ENCODE assay signal across 8 cellular contexts in the genomic region with DNA sequence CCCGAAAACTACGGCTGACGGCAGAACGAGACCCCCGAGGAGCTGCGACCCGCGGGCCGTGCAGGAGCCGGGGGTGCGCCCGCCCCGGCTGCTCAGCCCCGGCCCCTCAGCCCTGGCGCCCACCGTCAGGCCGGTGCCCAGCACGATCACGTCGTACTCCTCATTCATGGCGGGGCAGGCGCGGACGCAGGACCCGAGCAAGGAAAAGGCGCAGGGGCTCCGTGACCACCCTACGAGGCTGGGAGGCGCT. TPM values are rescaled to one million over a fixed set of nuclear protein-coding genes. Genes with fewer than 3 reads are reported as not detected.
DNase-seq lines count a peak whose midpoint lies in the region; ATAC-seq and TF ChIP-seq lines count a peak whose summit lies in the region.

No MANE protein-coding gene starts in this region.

- peak overlapping the region; percentile 28 to 99; a peak in 3 of 4 replicates for H4K8ac ChIP-seq in IMR-90 (ENCODE audit: low read depth in 2 of 2, low read length in 2 of 2)

- H3K4me2 ChIP-seq in BLaER1 treated with 17β-estradiol and CSF1 and Interleukin-3, amounts not matched to agents 10 nM and 100 nM: peak overlapping the region; percentile 75 to 98 (median 93); a peak in 21 of 22 replicates
- no peak overlapping the region for H3K4me2 ChIP-seq in IMR-90 (ENCODE audit: low read depth, low read length)

- peak overlapping the region; percentile 92 for H3K18ac ChIP-seq in IMR-90 (ENCODE audit: low read depth, low read length)

- POLR2A ChIA-PET in IMR-90 (lab: Charles Lee; ENCODE audit: unreplicated experiment): interaction anchor here (0.6 to 1.4 kb wide), 2 partner anchors 77 to 320 kb away, joined by 3 to 12 read pairs; a partner anchor contains a TSS

- dilution Hi-C loops in IMR-90 (cut with HindIII; ENCODE audit: low sequenced_read_pairs, unreplicated experiment): no loop called here

- H2AK9ac ChIP-seq in IMR-90 (replicated peaks; ENCODE audit: low read depth, low read length, poor library complexity): peak overlapping the region; percentile 99

- H4K5ac ChIP-seq in IMR-90 (ENCODE audit: low read depth, low read length): peak overlapping the region; percentile 77; the same call in 1 of the 2 replicates

- intact Hi-C loops in IMR-90 (cut with micrococcal nuclease): loop anchor here (1.0 to 5.0 kb wide), 3 partner anchors 60 to 126 kb away; a partner anchor contains a TSS

- no peak for TF ChIP-seq CTCF in IMR-90 (conservative IDR thresholded peaks at IDR 0.05; ENCODE audit: low read depth, low read length)

- CTCF ChIA-PET in IMR-90 (lab: Yijun Ruan, JAX): interaction anchor here (0.6 kb wide), 1 partner anchor 20 kb away, joined by 3 read pairs; no protein-coding TSS in a partner anchor

- peaks cover 7% of the 10 kb centered on the region; the same call in 1 of the 2 replicates for H3K9me1 ChIP-seq in IMR-90 (ENCODE audit: insufficient read depth, low read length)

- peak overlapping the region; percentile 84 to 97 (median 93) for H3K4me3 ChIP-seq in BLaER1 treated with 17β-estradiol and CSF1 and Interleukin-3, amounts not matched to agents 10 nM and 100 nM
- peak overlapping the region; percentile 81 for H3K4me3 ChIP-seq in IMR-90 (ENCODE audit: insufficient read depth, low read depth, low read length)
- H3K4me3 ChIP-seq in muscle layer of duodenum (ENCODE audit: low read depth in 1 of 2, low read length in 2 of 2): peak overlapping the region; percentile 93 to 95

- H3K23ac ChIP-seq in IMR-90 (ENCODE audit: low read depth, low read length): peak overlapping the region; percentile 98

- peaks cover 45 to 50% (median 47%) of the 10 kb centered on the region in 11 experiments for H4K20me1 ChIP-seq in BLaER1 treated with 17β-estradiol and CSF1 and Interleukin-3, amounts not matched to agents 10 nM and 100 nM
- H4K20me1 ChIP-seq in IMR-90 (ENCODE audit: insufficient read depth, low read length): peaks cover 45% of the 10 kb centered on the region

- H3K27me3 ChIP-seq in BLaER1 treated with 17β-estradiol and CSF1 and Interleukin-3, amounts not matched to agents 10 nM and 100 nM: no peaks in the 10 kb centered on the region
- no peaks in the 10 kb centered on the region for H3K27me3 ChIP-seq in IMR-90 (ENCODE audit: control insufficient read depth, insufficient read depth, low read length)
- no peaks in the 10 kb centered on the region for H3K27me3 ChIP-seq in muscle layer of duodenum (ENCODE audit: low read depth, low read length)

- H3K36me3 ChIP-seq in BLaER1 treated with 17β-estradiol and CSF1 and Interleukin-3, amounts not matched to agents 10 nM and 100 nM: peaks cover 4 to 20% (median 11%) of the 10 kb centered on the region in 11 experiments; a peak in 18 of 22 replicates
- H3K36me3 ChIP-seq in IMR-90 (ENCODE audit: control insufficient read depth, insufficient read depth, low read length) (peaks cover 1% of the 10 kb centered on the region; the same call in 1 of the 2 replicates), muscle layer of duodenum (ENCODE audit: control insufficient read depth in 1 of 2, insufficient read depth in 2 of 2, low read length in 2 of 2) (no peaks in the 10 kb centered on the region)

- H3K4me1 ChIP-seq in BLaER1 treated with 17β-estradiol and CSF1 and Interleukin-3, amounts not matched to agents 10 nM and 100 nM: peaks cover 63 to 77% (median 67%) of the 10 kb centered on the region in 10 experiments
- H3K4me1 ChIP-seq in IMR-90 (ENCODE audit: control insufficient read depth, insufficient read depth, low read length) (peaks cover 6% of the 10 kb centered on the region), muscle layer of duodenum (ENCODE audit: control insufficient read depth in 1 of 2, insufficient read depth in 2 of 2, low read length in 2 of 2) (peaks cover 14 to 27% of the 10 kb centered on the region in 2 donors)

- H3K79me1 ChIP-seq in IMR-90 (ENCODE audit: low read depth in 1 of 2, low read length in 2 of 2): peaks cover 13 to 26% of the 10 kb centered on the region in 2 experiments

- no peaks in the 10 kb centered on the region for H3K9me3 ChIP-seq in BLaER1 treated with 17β-estradiol and CSF1 and Interleukin-3, amounts not matched to agents 10 nM and 100 nM (replicated peaks in 1 of 11)
- no peaks in the 10 kb centered on the region for H3K9me3 ChIP-seq in IMR-90 (ENCODE audit: control insufficient read depth, insufficient read depth, low read length)
- no peaks in the 10 kb centered on the region for H3K9me3 ChIP-seq in muscle layer of duodenum (ENCODE audit: control insufficient read depth in 1 of 2, low read length in 2 of 2)

- in situ Hi-C loops in IMR-90 (cut with MboI; ENCODE audit: low sequenced_read_pairs): no loop called here

- H2BK5ac ChIP-seq in IMR-90 (ENCODE audit: low read depth, low read length, poor library complexity, severe bottlenecking): peak overlapping the region; percentile 97

- H2BK120ac ChIP-seq in IMR-90 (ENCODE audit: low read depth, low read length): peak overlapping the region; percentile 80; the same call in 1 of the 2 replicates

- peak overlapping the region; percentile 97 for H2AFZ ChIP-seq in IMR-90 (replicated peaks; ENCODE audit: low read length, poor library complexity)

- 0% methylated on average over 23 of the region's 29 CpGs; no CpG with 5 or more reads in 1 of the 2 experiments for WGBS in IMR-90 (ENCODE audit: extremely low coverage in 2 of 2, insufficient read length in 1 of 2), 2 experiments

- ATAC-seq in GM21528 (IDR thresholded peaks at IDR 0.05; ENCODE audit: low FRiP score, unreplicated experiment) (peak; percentile 29), IMR-90 (ENCODE audit: low read depth) (peak; percentile 33)

- H4K91ac ChIP-seq in IMR-90 (ENCODE audit: insufficient read depth, low read depth, low read length): peak overlapping the region; percentile 99

- no peak for TF ChIP-seq RAD21 in IMR-90 (IDR thresholded peaks at IDR 0.05; ENCODE audit: low read length)

- peak overlapping the region; percentile 100 for H2AK5ac ChIP-seq in IMR-90 (ENCODE audit: low read depth, low read length)

- peak overlapping the region; percentile 94 for H3K56ac ChIP-seq in IMR-90 (ENCODE audit: extremely low read depth, insufficient read depth, low read length)

- H3K4ac ChIP-seq in IMR-90 (ENCODE audit: low read depth, low read length): peak overlapping the region; percentile 100

- no TSS peak for BruUV-seq in IMR-90 (replicated peaks; lab: Mats Ljungman, UMichigan)

- DNase-seq in IMR-90 (no peak), T-helper 9 cell (no peak), NCI-H345 treated with DMSO at 0.1 percent for 48 hours (lab: John Stamatoyannopoulos, UW; ENCODE audit: unreplicated experiment) (no peak)
- DNase-seq in activated CD4-positive, alpha-beta T cell treated with anti-CD3 and anti-CD28 coated beads, Interleukin-2, amount 50 U/mL, for 4 hours: no peak

- peak overlapping the region; percentile 97 to 100 (median 99) for H3K9ac ChIP-seq in BLaER1 treated with 17β-estradiol and CSF1 and Interleukin-3, amounts not matched to agents 10 nM and 100 nM
- peak overlapping the region; percentile 99 for H3K9ac ChIP-seq in IMR-90 (ENCODE audit: low read depth, low read length)

- H3K27ac ChIP-seq in BLaER1 treated with 17β-estradiol and CSF1 and Interleukin-3, amounts not matched to agents 10 nM and 100 nM: peak overlapping the region; percentile 96 to 100 (median 98)
- H3K27ac ChIP-seq in IMR-90 (ENCODE audit: insufficient read depth, low read length) (peak overlapping the region; percentile 99), cingulate gyrus (ENCODE audit: low read depth, low read length) (peak overlapping the region; percentile 94), muscle layer of duodenum (ENCODE audit: low read length) (peak overlapping the region; percentile 98)

- TF ChIP-seq POLR2A in IMR-90 (IDR thresholded peaks at IDR 0.05; ENCODE audit: low read depth, low read length): no peak

- peak overlapping the region; percentile 99 for H3K14ac ChIP-seq in IMR-90 (replicated peaks; ENCODE audit: low read depth, low read length)

- H2BK20ac ChIP-seq in IMR-90 (ENCODE audit: low read depth, low read length): no peak overlapping the region

- H2BK15ac ChIP-seq in IMR-90 (ENCODE audit: low read depth, low read length): no peak overlapping the region

TF ChIP-seq in IMR-90, 13 proteins besides CTCF, POLR2A, EP300 and RAD21:
- TF ChIP-seq CHD1 (IDR thresholded peaks at IDR 0.05; ENCODE audit: low read depth, low read length) (no peak), MXI1 (IDR thresholded peaks at IDR 0.05; ENCODE audit: borderline replicate concordance, low read depth, low read length) (0 out of 2 replicates have a peak, but pooled peaks have one; percentile 12)

RNA-seq across cellular contexts. Expression of a gene that starts 0.2 kb away (rescaled TPM):
- total RNA-seq in IMR-90 (2012; rRNA removed): 396 and 608 TPM in 2 replicates
- polyA plus RNA-seq in IMR-90 (2012; rRNA removed): 150 and 171 TPM in 2 replicates
- polyA plus RNA-seq in IMR-90 (2012; cell fraction: cytosol; rRNA removed): 73.7 and 75.0 TPM in 2 replicates
- polyA plus RNA-seq in IMR-90 (2012; cell fraction: nucleus; rRNA removed; ENCODE audit: low replicate concordance): 24.0 and 62.3 TPM in 2 replicates
